In the genomic region with DNA sequence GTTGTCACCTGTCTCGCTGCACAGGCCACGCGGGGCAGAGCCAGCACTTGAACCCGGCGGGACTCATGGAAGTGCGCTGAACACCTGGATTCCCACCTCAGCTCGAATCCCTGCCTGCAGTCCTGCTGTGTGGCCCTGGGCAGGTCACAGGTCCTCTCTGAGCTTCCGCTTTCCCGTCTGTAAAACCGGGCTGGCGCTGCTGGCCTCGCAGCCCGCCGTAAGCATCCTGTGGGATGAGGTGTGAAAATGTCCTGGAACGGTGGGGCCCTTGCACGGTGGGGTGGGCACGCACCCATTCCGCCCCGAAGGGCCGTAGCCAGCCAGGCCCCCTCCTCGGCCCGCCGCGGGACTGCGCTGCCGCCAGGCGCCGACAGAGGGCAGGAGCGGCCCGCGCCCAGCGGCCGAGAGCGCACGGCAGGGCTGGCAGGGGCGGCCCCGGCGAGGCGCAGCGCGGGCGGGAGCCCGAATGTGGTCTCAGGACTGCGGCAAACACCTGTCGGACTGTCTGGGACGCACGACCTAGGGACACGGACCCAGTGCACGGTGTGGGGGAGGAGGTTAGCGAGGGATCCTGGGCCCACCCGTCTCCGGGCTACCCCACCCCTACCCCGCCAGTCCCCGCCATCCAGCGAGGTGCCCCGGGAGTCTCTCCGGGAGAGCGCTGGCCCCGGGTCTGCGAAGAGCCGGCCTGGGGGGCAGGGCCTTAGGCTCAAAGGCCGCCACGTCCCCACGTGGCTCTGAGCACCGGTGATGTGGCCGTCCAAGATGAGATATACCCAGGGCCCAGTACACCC, we compare ENCODE assay signal across 9 cellular contexts. TPM values are rescaled to one million over a fixed set of nuclear protein-coding genes. Genes with fewer than 3 reads are reported as not detected.
DNase-seq lines count a peak whose midpoint lies in the region; ATAC-seq and TF ChIP-seq lines count a peak whose summit lies in the region.
"Had no signal": no experiment of that assay in that cellular context is flagged by ENCODE, and none has a peak within 500 bp of the region (broad histone marks: within the 10 kb centered on the region; RNA-seq: fewer than 3 reads in every experiment).

No MANE protein-coding gene starts in this region.

- ATAC-seq in GM19455 (IDR thresholded peaks at IDR 0.05; ENCODE audit: unreplicated experiment) = peak; percentile 71
- peak; percentile 98 for ATAC-seq in activated B cell treated with CpG ODN at 0.5 μM for 24 hours (ENCODE audit: low read depth)
- no peak for ATAC-seq in GM21390 (IDR thresholded peaks at IDR 0.05; ENCODE audit: unreplicated experiment)

- no peak overlapping the region for H3K9ac ChIP-seq in liver (ENCODE audit: low read depth in 1 of 2, low read length in 2 of 2)

- peaks cover 15 to 32% (median 30%) of the 10 kb centered on the region in 3 donors for H3K27me3 Mint-ChIP-seq in CD14-positive monocyte (ENCODE audit: low read depth in 3 of 3)
- peaks cover 22% of the 10 kb centered on the region for H3K27me3 Mint-ChIP-seq in activated B cell treated with CpG ODN at 0.5 μM for 24 hours

- H3K4me1 ChIP-seq in liver (ENCODE audit: control insufficient read depth in 4 of 4, insufficient read depth in 4 of 4, low read length in 3 of 4) = peaks cover 0 to 8% (median 4%) of the 10 kb centered on the region in 4 donors

- 8% methylated on average over 66 of the region's 66 CpGs for WGBS in liver

- no peaks in the 10 kb centered on the region for H3K9me3 Mint-ChIP-seq in CD14-positive monocyte
- H3K9me3 Mint-ChIP-seq in activated B cell treated with CpG ODN at 0.5 μM for 24 hours = no peaks in the 10 kb centered on the region

- no peaks in the 10 kb centered on the region for H3K36me3 ChIP-seq in liver (ENCODE audit: control insufficient read depth in 4 of 4, insufficient read depth in 3 of 4, low read depth in 1 of 4, low read length in 3 of 4)

- no peaks in the 10 kb centered on the region for H3K9me3 ChIP-seq in liver (ENCODE audit: control insufficient read depth in 4 of 4, low read length in 3 of 4)

- H3K4me1 Mint-ChIP-seq in CD14-positive monocyte (no peaks in the 10 kb centered on the region), activated B cell treated with CpG ODN at 0.5 μM for 24 hours (no peaks in the 10 kb centered on the region)

- no peaks in the 10 kb centered on the region for H3K27me3 ChIP-seq in liver (ENCODE audit: control insufficient read depth in 4 of 4, insufficient read depth in 4 of 4, low read length in 3 of 4)

- DNase-seq in CD14-positive monocyte (ENCODE audit: low spot score) (no peak), activated B cell treated with CpG ODN at 0.5 μM for 24 hours (peak; percentile 66), cerebellar cortex (ENCODE audit: low spot score) (peak; percentile 20)
- no peak for DNase-seq in Jurkat, Clone E6-1 (ENCODE audit: low read depth, low spot score)
- DNase-seq in stimulated activated CD8-positive, alpha-beta memory T cell treated with anti-CD3 and anti-CD28 coated beads, Interleukin-12 subunit alpha, Interleukin-12 subunit beta, amount 100 ng/mL, for 4 hours (ENCODE audit: low read depth) = peak; percentile 35

- peak; percentile 97 for TF ChIP-seq CTCF in CD14-positive monocyte (IDR thresholded peaks at IDR 0.05)
- TF ChIP-seq CTCF in activated B cell treated with CpG ODN at 0.5 μM for 24 hours (IDR thresholded peaks at IDR 0.05) = no peak
- TF ChIP-seq CTCF in liver (IDR thresholded peaks at IDR 0.05; ENCODE audit: low read depth, low read length, missing input control) = peak; percentile 90

- CTCF ChIA-PET in activated B cell treated with CpG ODN at 0.5 μM for 24 hours (lab: Charles Lee) = interaction anchor here (0.7 to 1.7 kb wide), 7 partner anchors 64 to 419 kb away, joined by 3 to 8 read pairs (median 3); no protein-coding TSS in a partner anchor

- intact Hi-C loops in CD14-positive monocyte (cut with micrococcal nuclease) = loop anchor here (1.0 to 5.0 kb wide), 4 partner anchors 64 to 182 kb away; no protein-coding TSS in a partner anchor
- intact Hi-C loops in activated B cell treated with CpG ODN at 0.5 μM for 24 hours (cut with micrococcal nuclease) = loop anchor here (1.0 to 2.0 kb wide), 5 partner anchors 71 to 420 kb away; no protein-coding TSS in a partner anchor

- peak overlapping the region; percentile 9; the same call in 1 of the 2 replicates for H3K4me3 ChIP-seq in Jurkat, Clone E6-1 (ENCODE audit: low read length)
- peak overlapping the region in 1 of 3 donors; percentile 14 for H3K4me3 ChIP-seq in liver (ENCODE audit: low read depth in 1 of 3, low read length in 3 of 3)

- peak; percentile 40 to 70 for TF ChIP-seq RAD21 in liver (IDR thresholded peaks at IDR 0.05)

- POLR2A ChIA-PET in activated B cell treated with CpG ODN at 0.5 μM for 24 hours (lab: Charles Lee) = no interaction called here

- no peak overlapping the region for H3K27ac ChIP-seq in liver (ENCODE audit: low read depth in 1 of 2, low read length in 2 of 2)

- H3K36me3 Mint-ChIP-seq in CD14-positive monocyte (no peaks in the 10 kb centered on the region), activated B cell treated with CpG ODN at 0.5 μM for 24 hours (ENCODE audit: low read depth) (no peaks in the 10 kb centered on the region)

- H3K4me3 Mint-ChIP-seq in CD14-positive monocyte = peak overlapping the region in 1 of 2 donors; percentile 59
- H3K4me3 Mint-ChIP-seq in activated B cell treated with CpG ODN at 0.5 μM for 24 hours = no peak overlapping the region

- H3K27ac Mint-ChIP-seq in CD14-positive monocyte = no peak overlapping the region
- no peak overlapping the region for H3K27ac Mint-ChIP-seq in activated B cell treated with CpG ODN at 0.5 μM for 24 hours

TF ChIP-seq in liver, 16 proteins besides CTCF, POLR2A, EP300 and RAD21:
- peak in 1 of 2 donors; percentile 25 for TF ChIP-seq HNF4A (conservative IDR thresholded peaks at IDR 0.05)
- no peak for TF ChIP-seq GABPA (IDR thresholded peaks at IDR 0.05 in 1 of 2, conservative IDR thresholded peaks at IDR 0.05 in 1 of 2)
- TF ChIP-seq FOXA2 (IDR thresholded peaks at IDR 0.05) = no peak
- no peak for TF ChIP-seq JUND (IDR thresholded peaks at IDR 0.05)
- no peak for TF ChIP-seq NR2F2 (IDR thresholded peaks at IDR 0.05)

RNA-seq across cellular contexts. Expression of gene DNAJB8, which starts 40.4 kb away (rescaled TPM):
- polyA plus RNA-seq in CD14-positive monocyte (not detected), liver (not detected)
- not detected for polyA plus RNA-seq in Jurkat, Clone E6-1 (2012; ENCODE audit: insufficient read depth, insufficient read length)
- total RNA-seq in activated B cell treated with CpG ODN at 0.5 μM for 24 hours (not detected in 2 replicates), liver (not detected)
- total RNA-seq: temporal lobe had no signal

Comparison
In these comparisons a context has a peak if more than half of its experiments do, and no peak if none do; other contexts are left out.
1. DNase-seq: peak in activated B cell treated with CpG ODN at 0.5 μM for 24 hours (single experiment), cerebellar cortex (single experiment) and stimulated activated CD8-positive, alpha-beta memory T cell treated with anti-CD3 and anti-CD28 coated beads, Interleukin-12 subunit alpha, Interleukin-12 subunit beta, amount 100 ng/mL, for 4 hours (single experiment); none in CD14-positive monocyte (single experiment) and Jurkat, Clone E6-1 (single experiment).